2 cellular contexts compared by ENCODE assay signal in the genomic region with DNA sequence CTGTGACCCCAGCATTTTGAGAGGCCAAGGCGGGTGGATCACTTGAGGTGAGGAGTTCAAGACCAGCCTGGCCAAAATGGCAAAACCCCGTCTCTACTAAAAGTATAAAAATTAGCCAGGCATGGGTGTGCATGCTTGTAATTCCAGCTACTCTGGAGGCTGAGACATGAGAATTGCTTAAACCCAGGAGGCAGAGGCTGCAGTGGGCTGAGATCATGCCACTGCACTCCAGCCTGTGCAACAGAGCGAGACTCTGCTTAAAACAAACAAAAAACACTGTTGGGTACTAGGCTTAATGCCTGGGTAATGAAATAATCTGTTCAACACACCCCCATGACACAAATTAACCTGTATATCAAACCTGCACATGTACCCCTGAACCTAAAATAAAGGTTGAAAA.
TF ChIP-seq lines count a peak whose summit lies in the region.

No MANE protein-coding gene starts in this region.

TF ChIP-seq in K562, 482 proteins besides CTCF, POLR2A, EP300 and RAD21:
- TF ChIP-seq ZFP36 (IDR thresholded peaks at IDR 0.05; ENCODE audit: low read depth, low read length, partially characterized antibody), result peak; percentile 64

TF ChIP-seq in HepG2, 621 proteins besides CTCF, POLR2A, EP300 and RAD21:
- TF ChIP-seq, protein P1, sequence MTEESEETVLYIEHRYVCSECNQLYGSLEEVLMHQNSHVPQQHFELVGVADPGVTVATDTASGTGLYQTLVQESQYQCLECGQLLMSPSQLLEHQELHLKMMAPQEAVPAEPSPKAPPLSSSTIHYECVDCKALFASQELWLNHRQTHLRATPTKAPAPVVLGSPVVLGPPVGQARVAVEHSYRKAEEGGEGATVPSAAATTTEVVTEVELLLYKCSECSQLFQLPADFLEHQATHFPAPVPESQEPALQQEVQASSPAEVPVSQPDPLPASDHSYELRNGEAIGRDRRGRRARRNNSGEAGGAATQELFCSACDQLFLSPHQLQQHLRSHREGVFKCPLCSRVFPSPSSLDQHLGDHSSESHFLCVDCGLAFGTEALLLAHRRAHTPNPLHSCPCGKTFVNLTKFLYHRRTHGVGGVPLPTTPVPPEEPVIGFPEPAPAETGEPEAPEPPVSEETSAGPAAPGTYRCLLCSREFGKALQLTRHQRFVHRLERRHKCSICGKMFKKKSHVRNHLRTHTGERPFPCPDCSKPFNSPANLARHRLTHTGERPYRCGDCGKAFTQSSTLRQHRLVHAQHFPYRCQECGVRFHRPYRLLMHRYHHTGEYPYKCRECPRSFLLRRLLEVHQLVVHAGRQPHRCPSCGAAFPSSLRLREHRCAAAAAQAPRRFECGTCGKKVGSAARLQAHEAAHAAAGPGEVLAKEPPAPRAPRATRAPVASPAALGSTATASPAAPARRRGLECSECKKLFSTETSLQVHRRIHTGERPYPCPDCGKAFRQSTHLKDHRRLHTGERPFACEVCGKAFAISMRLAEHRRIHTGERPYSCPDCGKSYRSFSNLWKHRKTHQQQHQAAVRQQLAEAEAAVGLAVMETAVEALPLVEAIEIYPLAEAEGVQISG (CRISPR knock-in tag; IDR thresholded peaks at IDR 0.05), result 0 out of 2 replicates have a peak, but pooled peaks have one; percentile 1
- TF ChIP-seq, protein P2, sequence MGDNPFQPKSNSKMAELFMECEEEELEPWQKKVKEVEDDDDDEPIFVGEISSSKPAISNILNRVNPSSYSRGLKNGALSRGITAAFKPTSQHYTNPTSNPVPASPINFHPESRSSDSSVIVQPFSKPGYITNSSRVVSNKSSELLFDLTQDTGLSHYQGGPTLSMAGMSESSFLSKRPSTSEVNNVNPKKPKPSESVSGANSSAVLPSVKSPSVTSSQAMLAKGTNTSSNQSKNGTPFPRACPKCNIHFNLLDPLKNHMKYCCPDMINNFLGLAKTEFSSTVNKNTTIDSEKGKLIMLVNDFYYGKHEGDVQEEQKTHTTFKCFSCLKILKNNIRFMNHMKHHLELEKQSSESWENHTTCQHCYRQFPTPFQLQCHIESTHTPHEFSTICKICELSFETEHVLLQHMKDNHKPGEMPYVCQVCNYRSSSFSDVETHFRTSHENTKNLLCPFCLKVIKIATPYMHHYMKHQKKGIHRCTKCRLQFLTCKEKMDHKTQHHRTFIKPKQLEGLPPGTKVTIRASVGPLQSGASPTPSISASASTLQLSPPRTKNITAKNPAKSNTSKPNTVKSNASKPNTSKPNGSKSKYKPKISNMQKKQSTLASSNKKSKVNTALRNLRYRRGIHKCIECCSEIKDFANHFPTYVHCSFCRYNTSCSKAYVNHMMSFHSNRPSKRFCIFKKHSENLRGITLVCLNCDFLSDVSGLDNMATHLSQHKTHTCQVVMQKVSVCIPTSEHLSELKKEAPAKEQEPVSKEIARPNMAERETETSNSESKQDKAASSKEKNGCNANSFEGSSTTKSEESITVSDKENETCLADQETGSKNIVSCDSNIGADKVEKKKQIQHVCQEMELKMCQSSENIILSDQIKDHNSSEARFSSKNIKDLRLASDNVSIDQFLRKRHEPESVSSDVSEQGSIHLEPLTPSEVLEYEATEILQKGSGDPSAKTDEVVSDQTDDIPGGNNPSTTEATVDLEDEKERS (CRISPR knock-in tag; IDR thresholded peaks at IDR 0.05), result 0 out of 2 replicates have a peak, but pooled peaks have one; percentile 25
- TF ChIP-seq, protein P3, sequence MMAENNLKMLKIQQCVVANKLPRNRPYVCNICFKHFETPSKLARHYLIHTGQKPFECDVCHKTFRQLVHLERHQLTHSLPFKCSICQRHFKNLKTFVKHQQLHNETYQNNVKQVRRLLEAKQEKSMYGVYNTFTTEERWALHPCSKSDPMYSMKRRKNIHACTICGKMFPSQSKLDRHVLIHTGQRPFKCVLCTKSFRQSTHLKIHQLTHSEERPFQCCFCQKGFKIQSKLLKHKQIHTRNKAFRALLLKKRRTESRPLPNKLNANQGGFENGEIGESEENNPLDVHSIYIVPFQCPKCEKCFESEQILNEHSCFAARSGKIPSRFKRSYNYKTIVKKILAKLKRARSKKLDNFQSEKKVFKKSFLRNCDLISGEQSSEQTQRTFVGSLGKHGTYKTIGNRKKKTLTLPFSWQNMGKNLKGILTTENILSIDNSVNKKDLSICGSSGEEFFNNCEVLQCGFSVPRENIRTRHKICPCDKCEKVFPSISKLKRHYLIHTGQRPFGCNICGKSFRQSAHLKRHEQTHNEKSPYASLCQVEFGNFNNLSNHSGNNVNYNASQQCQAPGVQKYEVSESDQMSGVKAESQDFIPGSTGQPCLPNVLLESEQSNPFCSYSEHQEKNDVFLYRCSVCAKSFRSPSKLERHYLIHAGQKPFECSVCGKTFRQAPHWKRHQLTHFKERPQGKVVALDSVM (CRISPR knock-in tag; IDR thresholded peaks at IDR 0.05), result peak; percentile 76
- 0 out of 2 replicates have a peak, but pooled peaks have one; percentile 2 for TF ChIP-seq CEBPG (CRISPR knock-in tag; IDR thresholded peaks at IDR 0.05)
